Comparison of ENCODE assay signal across 25 cellular contexts in the genomic region with DNA sequence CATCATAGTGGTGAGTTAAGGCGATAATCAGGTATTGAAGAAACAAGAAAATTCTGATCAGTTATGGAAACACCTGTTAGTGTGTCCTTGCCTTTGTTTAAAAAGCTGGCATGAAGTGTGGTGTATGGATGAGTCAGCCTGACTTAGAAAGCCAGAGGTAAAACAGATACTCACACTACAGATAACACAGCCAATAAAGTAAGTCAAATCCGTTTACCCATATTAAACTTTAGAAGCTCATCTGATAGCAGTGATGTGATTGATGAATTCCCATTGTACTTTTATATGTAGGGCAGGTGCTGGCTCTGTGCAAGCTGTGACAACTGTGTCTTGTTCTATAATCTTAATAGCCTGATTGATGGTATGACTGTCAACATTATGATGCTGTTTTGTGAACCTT.
"Had no signal": no experiment of that assay in that cellular context is flagged by ENCODE, and none has a peak within 500 bp of the region (broad histone marks: within the 10 kb centered on the region; RNA-seq: fewer than 3 reads in every experiment).

No MANE protein-coding gene starts in this region.

- H3K27me3 ChIP-seq: ascending aorta, brain microvascular endothelial cell, transverse colon had no signal

- H3K4me1 ChIP-seq: ascending aorta, transverse colon had no signal

- H3K36me3 ChIP-seq: ascending aorta, brain microvascular endothelial cell, transverse colon, WERI-Rb-1 had no signal

- H3K9me3 ChIP-seq: ascending aorta, transverse colon had no signal

- H3K4me1 Mint-ChIP-seq: activated CD4-positive, alpha-beta T cell treated with anti-CD3 and anti-CD28 coated beads, Interleukin-2, amount 10 ng/mL, durations not matched to agents 7 days and 5 days; activated CD8-positive, alpha-beta memory T cell treated with anti-CD3 and anti-CD28 coated beads, Interleukin-2, amount 10 ng/mL, durations not matched to agents 7 days and 5 days; natural killer cell; stimulated activated naive B cell treated with anti-CD40 and anti-IgM and Interleukin-4, amounts not matched to agents 10 μg/mL and 1 μg/mL and 100 μg/mL, for 72 hours had no signal

- FAIRE-seq: endothelial cell of umbilical vein, urothelium cell line had no signal

- H3K4me3 ChIP-seq: ascending aorta, smooth muscle cell, transverse colon had no signal

- H3K9me3 Mint-ChIP-seq: activated CD8-positive, alpha-beta T cell treated with anti-CD3 and anti-CD28 coated beads for 36 hours had no signal

- ATAC-seq: activated CD8-positive, alpha-beta memory T cell treated with anti-CD3 and anti-CD28 coated beads, Interleukin-2, amount 10 ng/mL, durations not matched to agents 7 days and 5 days; activated CD8-positive, alpha-beta T cell treated with anti-CD3 and anti-CD28 coated beads for 36 hours; activated naive CD4-positive, alpha-beta T cell treated with anti-CD3 and anti-CD28 coated beads, Interleukin-2, amount 50 U/mL, for 72 hours; effector memory CD8-positive, alpha-beta T cell; esophagus mucosa; left ventricle myocardium superior; natural killer cell; sciatic nerve; stimulated activated naive B cell treated with anti-CD40 and anti-IgM and Interleukin-4, amounts not matched to agents 10 μg/mL and 1 μg/mL and 100 μg/mL, for 72 hours had no signal

- H3K4me2 ChIP-seq: smooth muscle cell had no signal

- H3K36me3 Mint-ChIP-seq: activated CD8-positive, alpha-beta memory T cell treated with anti-CD3 and anti-CD28 coated beads, Interleukin-2, amount 10 ng/mL, durations not matched to agents 7 days and 5 days; activated naive CD4-positive, alpha-beta T cell treated with anti-CD3 and anti-CD28 coated beads, Interleukin-2, amount 50 U/mL, for 72 hours; natural killer cell; stimulated activated naive B cell treated with anti-CD40 and anti-IgM and Interleukin-4, amounts not matched to agents 10 μg/mL and 1 μg/mL and 100 μg/mL, for 72 hours had no signal

- DNase-seq: activated CD4-positive, alpha-beta T cell treated with anti-CD3 and anti-CD28 coated beads, Interleukin-2, amount 10 ng/mL, durations not matched to agents 7 days and 5 days; activated CD4-positive, CD25-positive, alpha-beta regulatory T cell treated with anti-CD3 and anti-CD28 coated beads, Interleukin-2, amount 50 U/mL, for 72 hours; activated CD8-positive, alpha-beta memory T cell treated with anti-CD3 and anti-CD28 coated beads, Interleukin-2, amount 10 ng/mL, durations not matched to agents 7 days and 5 days; activated CD8-positive, alpha-beta T cell treated with anti-CD3 and anti-CD28 coated beads for 36 hours; brain microvascular endothelial cell; central memory CD4-positive, alpha-beta T cell; effector memory CD8-positive, alpha-beta T cell; foreskin melanocyte; glutamatergic neuron; hippocampal formation; left ventricle myocardium superior; midbrain; natural killer cell; stimulated activated CD4-positive, alpha-beta T cell treated with anti-CD3 and anti-CD28 coated beads, Interleukin-2, amount 100 ng/mL, for 48 hours; stimulated activated CD8-positive, alpha-beta memory T cell treated with anti-CD3 and anti-CD28 coated beads, Interleukin-4, amount 100 ng/mL, for 48 hours; stimulated activated naive B cell treated with anti-CD40 and anti-IgM and Interleukin-4, amounts not matched to agents 10 μg/mL and 1 μg/mL and 100 μg/mL, for 72 hours; transverse colon; WERI-Rb-1 had no signal

- H3K4me3 Mint-ChIP-seq: activated CD4-positive, alpha-beta T cell treated with anti-CD3 and anti-CD28 coated beads, Interleukin-2, amount 10 ng/mL, durations not matched to agents 7 days and 5 days; activated CD8-positive, alpha-beta memory T cell treated with anti-CD3 and anti-CD28 coated beads, Interleukin-2, amount 10 ng/mL, durations not matched to agents 7 days and 5 days; activated CD8-positive, alpha-beta T cell treated with anti-CD3 and anti-CD28 coated beads for 36 hours; effector memory CD8-positive, alpha-beta T cell; natural killer cell; stimulated activated naive B cell treated with anti-CD40 and anti-IgM and Interleukin-4, amounts not matched to agents 10 μg/mL and 1 μg/mL and 100 μg/mL, for 72 hours had no signal

- H3K27ac ChIP-seq: ascending aorta, brain microvascular endothelial cell, transverse colon, WERI-Rb-1 had no signal

- H3K27ac Mint-ChIP-seq: activated CD4-positive, alpha-beta T cell treated with anti-CD3 and anti-CD28 coated beads, Interleukin-2, amount 10 ng/mL, durations not matched to agents 7 days and 5 days; activated CD8-positive, alpha-beta memory T cell treated with anti-CD3 and anti-CD28 coated beads, Interleukin-2, amount 10 ng/mL, durations not matched to agents 7 days and 5 days; activated CD8-positive, alpha-beta T cell treated with anti-CD3 and anti-CD28 coated beads for 36 hours; activated naive CD4-positive, alpha-beta T cell treated with anti-CD3 and anti-CD28 coated beads, Interleukin-2, amount 50 U/mL, for 72 hours; effector memory CD8-positive, alpha-beta T cell; natural killer cell; stimulated activated naive B cell treated with anti-CD40 and anti-IgM and Interleukin-4, amounts not matched to agents 10 μg/mL and 1 μg/mL and 100 μg/mL, for 72 hours had no signal

- H3K27me3 Mint-ChIP-seq: activated CD4-positive, alpha-beta T cell treated with anti-CD3 and anti-CD28 coated beads, Interleukin-2, amount 10 ng/mL, durations not matched to agents 7 days and 5 days; activated CD8-positive, alpha-beta memory T cell treated with anti-CD3 and anti-CD28 coated beads, Interleukin-2, amount 10 ng/mL, durations not matched to agents 7 days and 5 days; activated CD8-positive, alpha-beta T cell treated with anti-CD3 and anti-CD28 coated beads for 36 hours; effector memory CD8-positive, alpha-beta T cell; stimulated activated naive B cell treated with anti-CD40 and anti-IgM and Interleukin-4, amounts not matched to agents 10 μg/mL and 1 μg/mL and 100 μg/mL, for 72 hours had no signal
